In the genomic region with DNA sequence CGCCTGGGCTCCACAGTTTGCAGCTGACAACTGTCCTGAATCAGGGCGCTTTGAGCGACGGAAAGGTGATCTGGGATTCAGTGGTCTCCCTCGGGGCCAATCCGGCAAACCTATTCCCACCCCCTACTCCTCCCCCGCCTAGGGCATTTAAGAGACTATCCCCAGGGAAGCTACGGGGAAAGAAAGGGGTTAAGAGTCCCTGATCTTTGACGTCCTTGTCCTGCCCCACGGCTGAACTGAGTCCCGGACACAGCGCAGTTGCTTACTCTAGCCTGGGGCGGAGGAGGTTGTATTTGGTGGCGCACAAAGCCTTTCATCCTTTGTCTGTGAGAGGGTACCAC, we compare ENCODE assay signal across 16 cellular contexts. TPM values are rescaled to one million over a fixed set of nuclear protein-coding genes. Genes with fewer than 3 reads are reported as not detected.
A peak's percentile ranks its signal among the peaks of the same experiment; 100 is the strongest.
DNase-seq lines count a peak whose midpoint lies in the region; ATAC-seq and TF ChIP-seq lines count a peak whose summit lies in the region.
"Had no signal": no experiment of that assay in that cellular context is flagged by ENCODE, and none has a peak within 500 bp of the region (broad histone marks: within the 10 kb centered on the region; RNA-seq: fewer than 3 reads in every experiment).

No MANE protein-coding gene starts in this region.

- H3K36me3 Mint-ChIP-seq in activated CD8-positive, alpha-beta T cell treated with anti-CD3 and anti-CD28 coated beads, Interleukin-2, amount 10 ng/mL, durations not matched to agents 7 days and 5 days (ENCODE audit: low read depth): no peaks in the 10 kb centered on the region
- H3K36me3 Mint-ChIP-seq in activated CD8-positive, alpha-beta T cell treated with anti-CD3 and anti-CD28 coated beads for 36 hours (ENCODE audit: low read depth): no peaks in the 10 kb centered on the region
- H3K36me3 Mint-ChIP-seq: activated naive CD4-positive, alpha-beta T cell treated with anti-CD3 and anti-CD28 coated beads, Interleukin-2, amount 50 U/mL, for 24 hours had no signal

- H3K27me3 Mint-ChIP-seq in activated CD8-positive, alpha-beta T cell treated with anti-CD3 and anti-CD28 coated beads, Interleukin-2, amount 10 ng/mL, durations not matched to agents 7 days and 5 days (ENCODE audit: low read depth): peaks cover 59% of the 10 kb centered on the region
- peaks cover 51% of the 10 kb centered on the region for H3K27me3 Mint-ChIP-seq in activated CD8-positive, alpha-beta T cell treated with anti-CD3 and anti-CD28 coated beads for 36 hours

- H3K79me2 ChIP-seq in MM.1S (ENCODE audit: low read length): no peaks in the 10 kb centered on the region

- peak overlapping the region; percentile 92 for H3K4me3 Mint-ChIP-seq in activated CD8-positive, alpha-beta T cell treated with anti-CD3 and anti-CD28 coated beads, Interleukin-2, amount 10 ng/mL, durations not matched to agents 7 days and 5 days
- H3K4me3 Mint-ChIP-seq in activated CD8-positive, alpha-beta T cell treated with anti-CD3 and anti-CD28 coated beads for 36 hours: no peak overlapping the region
- H3K4me3 Mint-ChIP-seq: activated naive CD4-positive, alpha-beta T cell treated with anti-CD3 and anti-CD28 coated beads, Interleukin-2, amount 50 U/mL, for 24 hours had no signal

- H3K4me1 Mint-ChIP-seq in activated CD8-positive, alpha-beta T cell treated with anti-CD3 and anti-CD28 coated beads, Interleukin-2, amount 10 ng/mL, durations not matched to agents 7 days and 5 days (ENCODE audit: low read depth): peaks cover 35% of the 10 kb centered on the region
- peaks cover 26% of the 10 kb centered on the region for H3K4me1 Mint-ChIP-seq in activated CD8-positive, alpha-beta T cell treated with anti-CD3 and anti-CD28 coated beads for 36 hours (ENCODE audit: low read depth)

- 0% methylated on average over 14 of the region's 14 CpGs for WGBS in ectodermal cell, 2 experiments

- H3K27me3 ChIP-seq in ectodermal cell (ENCODE audit: control insufficient read depth, insufficient read depth, low read length, poor library complexity, severe bottlenecking) (peaks cover 64% of the 10 kb centered on the region), muscle layer of colon (ENCODE audit: control insufficient read depth in 1 of 2, insufficient read depth in 2 of 2, low read length in 2 of 2) (peaks cover 19 to 32% of the 10 kb centered on the region in 2 donors), thoracic aorta (replicated peaks; ENCODE audit: insufficient read depth) (no peaks in the 10 kb centered on the region), MM.1S (replicated peaks; ENCODE audit: insufficient read depth, low read length) (peaks cover 6% of the 10 kb centered on the region; the same call in 1 of the 2 replicates)

- H3K9me2 ChIP-seq in MM.1S (replicated peaks; ENCODE audit: insufficient read depth, low read length): no peaks in the 10 kb centered on the region

- no peak overlapping the region for H3K27ac Mint-ChIP-seq in activated CD8-positive, alpha-beta T cell treated with anti-CD3 and anti-CD28 coated beads, Interleukin-2, amount 10 ng/mL, durations not matched to agents 7 days and 5 days
- H3K27ac Mint-ChIP-seq in activated CD8-positive, alpha-beta T cell treated with anti-CD3 and anti-CD28 coated beads for 36 hours: no peak overlapping the region
- H3K27ac Mint-ChIP-seq: activated naive CD4-positive, alpha-beta T cell treated with anti-CD3 and anti-CD28 coated beads, Interleukin-2, amount 50 U/mL, for 24 hours had no signal

- H3K4me3 ChIP-seq in ectodermal cell (ENCODE audit: insufficient read depth, low read depth, low read length): peak overlapping the region; percentile 24
- peak overlapping the region; percentile 84 to 94 for H3K4me3 ChIP-seq in muscle layer of colon (ENCODE audit: low read depth in 1 of 2, low read length in 2 of 2)
- peak overlapping the region; percentile 84 for H3K4me3 ChIP-seq in thoracic aorta
- H3K4me3 ChIP-seq in MM.1S (ENCODE audit: low read length): no peak overlapping the region

- POLR2A ChIA-PET in activated CD8-positive, alpha-beta T cell treated with anti-CD3 and anti-CD28 coated beads, Interleukin-2, amount 10 ng/mL, durations not matched to agents 7 days and 5 days (lab: Charles Lee): no interaction called here
- POLR2A ChIA-PET in activated CD8-positive, alpha-beta T cell treated with anti-CD3 and anti-CD28 coated beads for 36 hours (lab: Charles Lee): no interaction called here

- H3K9ac ChIP-seq in muscle layer of colon (ENCODE audit: low read length): no peak overlapping the region
- no peak overlapping the region for H3K9ac ChIP-seq in MM.1S (ENCODE audit: low read length)

- H3K36me3 ChIP-seq in ectodermal cell (ENCODE audit: control insufficient read depth, insufficient read depth, low read length): no peaks in the 10 kb centered on the region
- no peaks in the 10 kb centered on the region for H3K36me3 ChIP-seq in muscle layer of colon (ENCODE audit: insufficient read depth, low read length)
- H3K36me3 ChIP-seq in thoracic aorta: no peaks in the 10 kb centered on the region
- no peaks in the 10 kb centered on the region for H3K36me3 ChIP-seq in MM.1S (replicated peaks; ENCODE audit: insufficient read depth, low read length)

- H3K4me2 ChIP-seq in MM.1S (ENCODE audit: low read depth, low read length): no peak overlapping the region

- TF ChIP-seq CTCF in activated CD8-positive, alpha-beta T cell treated with anti-CD3 and anti-CD28 coated beads for 36 hours (IDR thresholded peaks at IDR 0.05): no peak
- TF ChIP-seq CTCF in thoracic aorta (IDR thresholded peaks at IDR 0.05) (no peak), MM.1S (IDR thresholded peaks at IDR 0.05; ENCODE audit: low read length) (no peak)

- DNase-seq in activated CD8-positive, alpha-beta T cell treated with anti-CD3 and anti-CD28 coated beads, Interleukin-2, amount 10 ng/mL, durations not matched to agents 7 days and 5 days: no peak
- DNase-seq in activated CD8-positive, alpha-beta T cell treated with anti-CD3 and anti-CD28 coated beads for 36 hours: no peak
- no peak for DNase-seq in thoracic aorta (ENCODE audit: low spot score)
- DNase-seq in NCI-H1105 (lab: John Stamatoyannopoulos, UW): no peak
- no peak for DNase-seq in MM.1S
- DNase-seq: activated CD4-positive, alpha-beta T cell treated with anti-CD3 and anti-CD28 coated beads, Interleukin-2, amount 50 U/mL, for 48 hours; DMS79; kidney glomerular epithelial cell; NCI-H1417; SW 1271 had no signal

- H3K9me3 ChIP-seq in ectodermal cell (ENCODE audit: control insufficient read depth, low read length) (no peaks in the 10 kb centered on the region), muscle layer of colon (ENCODE audit: low read length) (no peaks in the 10 kb centered on the region), thoracic aorta (no peaks in the 10 kb centered on the region), MM.1S (replicated peaks; ENCODE audit: insufficient read depth, low read length) (no peaks in the 10 kb centered on the region)

- intact Hi-C loops in activated CD8-positive, alpha-beta T cell treated with anti-CD3 and anti-CD28 coated beads for 36 hours (cut with micrococcal nuclease): no loop called here

- H3K9me3 Mint-ChIP-seq in activated CD8-positive, alpha-beta T cell treated with anti-CD3 and anti-CD28 coated beads, Interleukin-2, amount 10 ng/mL, durations not matched to agents 7 days and 5 days (ENCODE audit: insufficient read depth): no peaks in the 10 kb centered on the region
- H3K9me3 Mint-ChIP-seq in activated CD8-positive, alpha-beta T cell treated with anti-CD3 and anti-CD28 coated beads for 36 hours: no peaks in the 10 kb centered on the region
- H3K9me3 Mint-ChIP-seq: activated naive CD4-positive, alpha-beta T cell treated with anti-CD3 and anti-CD28 coated beads, Interleukin-2, amount 50 U/mL, for 24 hours had no signal

- H3K27ac ChIP-seq in ectodermal cell (ENCODE audit: insufficient read depth, low read depth, low read length, poor library complexity, severe bottlenecking) (no peak overlapping the region), muscle layer of colon (ENCODE audit: low read depth, low read length) (no peak overlapping the region), thoracic aorta (no peak overlapping the region), MM.1S (ENCODE audit: low read length) (no peak overlapping the region)

- H2AFZ ChIP-seq in MM.1S (ENCODE audit: low read length): no peak overlapping the region

- H3F3A ChIP-seq in MM.1S (ENCODE audit: insufficient read depth, low read length): 0 out of 2 replicates have a peak, but pooled peaks cover 4% of the 10 kb centered on the region

- CTCF ChIA-PET in activated CD8-positive, alpha-beta T cell treated with anti-CD3 and anti-CD28 coated beads, Interleukin-2, amount 10 ng/mL, durations not matched to agents 7 days and 5 days (lab: Charles Lee): no interaction called here
- CTCF ChIA-PET in activated CD8-positive, alpha-beta T cell treated with anti-CD3 and anti-CD28 coated beads for 36 hours (lab: Charles Lee): no interaction called here

- H3K4me1 ChIP-seq in ectodermal cell (ENCODE audit: control insufficient read depth, insufficient read depth, low read length) (peaks cover 21% of the 10 kb centered on the region), muscle layer of colon (ENCODE audit: insufficient read depth, low read length) (peaks cover 15% of the 10 kb centered on the region), thoracic aorta (ENCODE audit: control insufficient read depth in 1 of 2, low read depth in 2 of 2) (peaks cover 14 to 31% of the 10 kb centered on the region in 2 donors), MM.1S (ENCODE audit: low read length) (0 out of 2 replicates have a peak, but pooled peaks cover 3% of the 10 kb centered on the region)

- no peaks in the 10 kb centered on the region for H4K20me1 ChIP-seq in MM.1S (ENCODE audit: insufficient read depth, low read length)

- no peak for ATAC-seq in activated CD8-positive, alpha-beta T cell treated with anti-CD3 and anti-CD28 coated beads, Interleukin-2, amount 10 ng/mL, durations not matched to agents 7 days and 5 days
- no peak for ATAC-seq in activated CD8-positive, alpha-beta T cell treated with anti-CD3 and anti-CD28 coated beads for 36 hours
- no peak for ATAC-seq in thoracic aorta (ENCODE audit: insufficient number of reproducible peaks, low FRiP score, low read depth)
- no peak for ATAC-seq in HG02840 (IDR thresholded peaks at IDR 0.05; ENCODE audit: low FRiP score, unreplicated experiment)

RNA-seq across cellular contexts. Expression of gene RORB, which starts 3.4 kb away (rescaled TPM):
- under 1 TPM; 0.08 to 0.16 TPM for total RNA-seq in activated CD8-positive, alpha-beta T cell treated with anti-CD3 and anti-CD28 coated beads, Interleukin-2, amount 10 ng/mL, durations not matched to agents 7 days and 5 days
- under 1 TPM; 0.04 to 0.11 TPM for total RNA-seq in activated CD8-positive, alpha-beta T cell treated with anti-CD3 and anti-CD28 coated beads for 36 hours
- 1.3 TPM for polyA plus RNA-seq in ectodermal cell (2013, experiment 1 of 4)
- polyA plus RNA-seq in ectodermal cell (2013, experiment 2 of 4): 1.3 TPM
- polyA plus RNA-seq in ectodermal cell (2013, experiment 3 of 4): 1.2 TPM
- 1.1 TPM for polyA plus RNA-seq in ectodermal cell (2013, experiment 4 of 4)
- total RNA-seq in thoracic aorta: under 1 TPM; 0.81 to 0.85 TPM
- total RNA-seq: A172, renal cortical epithelial cell had no signal
